ENCODE assay signal across 8 cellular contexts in the genomic region with DNA sequence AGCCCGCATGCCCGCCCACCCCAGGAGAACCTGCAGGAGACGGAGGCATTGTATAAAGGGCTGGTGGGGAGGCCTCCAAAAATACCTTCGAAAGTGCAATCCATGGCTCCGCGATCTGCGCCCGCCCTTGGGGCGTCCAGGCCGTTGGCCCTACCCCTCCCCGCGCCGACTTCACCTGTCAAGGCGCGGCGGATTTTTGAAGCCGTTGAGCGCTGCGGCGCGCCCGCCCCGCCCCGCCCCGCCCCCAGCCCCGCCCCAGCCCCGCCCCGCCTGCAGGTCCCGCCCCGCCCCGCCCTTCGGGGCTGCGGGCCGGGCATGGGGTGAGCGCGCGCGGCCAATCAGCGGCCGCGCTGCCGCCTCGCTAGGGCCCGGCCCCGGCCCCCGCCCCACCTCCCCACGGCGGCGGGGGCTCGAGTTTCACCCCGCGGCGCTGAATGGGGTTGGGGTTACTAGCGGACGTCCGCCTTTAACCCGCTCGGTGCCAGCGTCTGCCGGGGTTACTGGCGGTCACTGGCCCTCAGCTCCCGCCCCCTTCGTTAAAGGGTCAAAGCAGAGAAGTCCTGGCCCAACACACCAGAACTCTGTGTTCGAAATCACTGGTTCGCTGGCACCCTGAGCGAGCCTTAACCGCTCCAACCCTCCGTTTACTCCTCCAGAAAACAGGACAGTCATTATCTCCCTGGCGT. TPM values are rescaled to one million over a fixed set of nuclear protein-coding genes. Genes with fewer than 3 reads are reported as not detected.
DNase-seq lines count a peak whose midpoint lies in the region; ATAC-seq and TF ChIP-seq lines count a peak whose summit lies in the region.

No MANE protein-coding gene starts in this region.

- peak overlapping the region; percentile 71 for H3K9ac ChIP-seq in DND-41 (ENCODE audit: low read depth, low read length)

- H3K36me3 ChIP-seq in DND-41 (ENCODE audit: insufficient read depth, low read length): peaks cover 26% of the 10 kb centered on the region

- peak overlapping the region; percentile 77 for H3K4me3 Mint-ChIP-seq in activated T-helper 2 cell treated with anti-CD3 and anti-CD28 coated beads, Interferon-gamma antibody, Interleukin-2, Interleukin-4, amounts not matched to agents 10 μg/mL and 5 μg/mL and 100 μg/mL, durations not matched to agents 14 hours and 24 hours and 36 hours (ENCODE audit: low read depth)
- peak overlapping the region; percentile 70 for H3K4me3 Mint-ChIP-seq in nephron progenitor cell

- H3K4me3 ChIP-seq in DND-41 (ENCODE audit: low read depth in 1 of 2, low read length in 2 of 2) (peak overlapping the region; percentile 29 to 72), fibroblast of pulmonary artery (replicated peaks; ENCODE audit: low read depth, low read length) (peak overlapping the region; percentile 53)

- intact Hi-C loops in activated T-helper 2 cell treated with anti-CD3 and anti-CD28 coated beads, Interferon-gamma antibody, Interleukin-2, Interleukin-4, amounts not matched to agents 10 μg/mL and 5 μg/mL and 100 μg/mL, durations not matched to agents 14 hours and 24 hours and 36 hours (cut with micrococcal nuclease): loop anchor here (1.0 to 10.0 kb wide), 4 partner anchors 13 to 361 kb away; partner anchors contain the start of genes ALKBH5, ATPAF2, GID4 and SREBF1

- no peak for TF ChIP-seq CTCF in DND-41 (IDR thresholded peaks at IDR 0.05; ENCODE audit: borderline replicate concordance, extremely low read depth, low read length, poor library complexity, severe bottlenecking)
- TF ChIP-seq CTCF in fibroblast of pulmonary artery (IDR thresholded peaks at IDR 0.05; ENCODE audit: low read length, missing control alignments): no peak
- TF ChIP-seq CTCF in nephron progenitor cell (IDR thresholded peaks at IDR 0.05): no peak

- H3K27ac Mint-ChIP-seq in activated T-helper 2 cell treated with anti-CD3 and anti-CD28 coated beads, Interferon-gamma antibody, Interleukin-2, Interleukin-4, amounts not matched to agents 10 μg/mL and 5 μg/mL and 100 μg/mL, durations not matched to agents 14 hours and 24 hours and 36 hours: peak overlapping the region; percentile 94
- H3K27ac Mint-ChIP-seq in nephron progenitor cell: peak overlapping the region; percentile 91

- H4K20me1 ChIP-seq in DND-41 (ENCODE audit: insufficient read depth, low read length): peaks cover 23% of the 10 kb centered on the region

- ATAC-seq in DND-41 (ENCODE audit: insufficient read depth, low read depth): peak; percentile 93
- peak; percentile 68 for ATAC-seq in GM21528 (IDR thresholded peaks at IDR 0.05; ENCODE audit: low FRiP score, unreplicated experiment)

- H3K4me1 Mint-ChIP-seq in activated T-helper 2 cell treated with anti-CD3 and anti-CD28 coated beads, Interferon-gamma antibody, Interleukin-2, Interleukin-4, amounts not matched to agents 10 μg/mL and 5 μg/mL and 100 μg/mL, durations not matched to agents 14 hours and 24 hours and 36 hours (ENCODE audit: low read depth): peaks cover 81% of the 10 kb centered on the region
- H3K4me1 Mint-ChIP-seq in nephron progenitor cell: peaks cover 83% of the 10 kb centered on the region

- H3K4me1 ChIP-seq in DND-41 (ENCODE audit: insufficient read depth, low read length): peaks cover 61% of the 10 kb centered on the region

- peak; percentile 61; the same call in 1 of the 2 replicates for TF ChIP-seq EP300 in Ishikawa (IDR thresholded peaks at IDR 0.05; ENCODE audit: borderline replicate concordance)

- H3K9me3 ChIP-seq in DND-41 (ENCODE audit: insufficient read depth, low read length, severe bottlenecking): no peaks in the 10 kb centered on the region

- H3K27me3 ChIP-seq in DND-41 (ENCODE audit: insufficient read depth, low read length, poor library complexity): no peaks in the 10 kb centered on the region

- peaks cover 28% of the 10 kb centered on the region for H3K79me2 ChIP-seq in DND-41 (ENCODE audit: insufficient read depth, low read length)

- DNase-seq in DND-41 (peak; percentile 87), RPMI7951 (ENCODE audit: low read depth) (peak; percentile 87), fibroblast of pulmonary artery (ENCODE audit: low read depth) (peak; percentile 73), nephron progenitor cell (peak; percentile 88), stromal cell of bone marrow (ENCODE audit: low read depth) (peak; percentile 68)
- DNase-seq in activated T-helper 2 cell treated with anti-CD3 and anti-CD28 coated beads, Interferon-gamma antibody, Interleukin-2, Interleukin-4, amounts not matched to agents 10 μg/mL and 5 μg/mL and 100 μg/mL, durations not matched to agents 14 hours and 24 hours and 36 hours (ENCODE audit: low spot score): peak; percentile 82

- TF ChIP-seq RAD21 in Ishikawa (IDR thresholded peaks at IDR 0.05; ENCODE audit: low read depth): no peak

- peak overlapping the region; percentile 68 for H2AFZ ChIP-seq in DND-41 (ENCODE audit: low read depth, low read length)

- H3K36me3 Mint-ChIP-seq in activated T-helper 2 cell treated with anti-CD3 and anti-CD28 coated beads, Interferon-gamma antibody, Interleukin-2, Interleukin-4, amounts not matched to agents 10 μg/mL and 5 μg/mL and 100 μg/mL, durations not matched to agents 14 hours and 24 hours and 36 hours (ENCODE audit: low read depth): peaks cover 52% of the 10 kb centered on the region
- H3K36me3 Mint-ChIP-seq in nephron progenitor cell (ENCODE audit: low read depth): peaks cover 10% of the 10 kb centered on the region

- peak overlapping the region; percentile 95 for H3K4me2 ChIP-seq in DND-41 (ENCODE audit: insufficient read depth, low read length)

- no peaks in the 10 kb centered on the region for H3K27me3 Mint-ChIP-seq in activated T-helper 2 cell treated with anti-CD3 and anti-CD28 coated beads, Interferon-gamma antibody, Interleukin-2, Interleukin-4, amounts not matched to agents 10 μg/mL and 5 μg/mL and 100 μg/mL, durations not matched to agents 14 hours and 24 hours and 36 hours (ENCODE audit: low read depth)
- no peaks in the 10 kb centered on the region for H3K27me3 Mint-ChIP-seq in nephron progenitor cell (ENCODE audit: low read depth, poor library complexity)

- peak overlapping the region; percentile 90 for H3K27ac ChIP-seq in DND-41 (ENCODE audit: low read length)

- H3K9me3 Mint-ChIP-seq in activated T-helper 2 cell treated with anti-CD3 and anti-CD28 coated beads, Interferon-gamma antibody, Interleukin-2, Interleukin-4, amounts not matched to agents 10 μg/mL and 5 μg/mL and 100 μg/mL, durations not matched to agents 14 hours and 24 hours and 36 hours: no peaks in the 10 kb centered on the region
- no peaks in the 10 kb centered on the region for H3K9me3 Mint-ChIP-seq in nephron progenitor cell

TF ChIP-seq in Ishikawa, 13 proteins besides CTCF, POLR2A, EP300 and RAD21:
- TF ChIP-seq EGR1 (IDR thresholded peaks at IDR 0.05) (no peak), CEBPB (IDR thresholded peaks at IDR 0.05) (no peak), YY1 (IDR thresholded peaks at IDR 0.05; ENCODE audit: low read depth) (no peak), TEAD4 (IDR thresholded peaks at IDR 0.05) (no peak), FOXM1 (IDR thresholded peaks at IDR 0.05; ENCODE audit: borderline replicate concordance, low read depth) (no peak), CREB1 (IDR thresholded peaks at IDR 0.05; ENCODE audit: low read depth) (no peak), TAF1 (IDR thresholded peaks at IDR 0.05; ENCODE audit: low read depth) (0 out of 2 replicates have a peak, but pooled peaks have one; percentile 18), NFIC (IDR thresholded peaks at IDR 0.05) (no peak), MAX (IDR thresholded peaks at IDR 0.05) (peak; percentile 68), TCF12 (IDR thresholded peaks at IDR 0.05; ENCODE audit: low read depth) (no peak), ZBTB7A (IDR thresholded peaks at IDR 0.05; ENCODE audit: low read depth) (peak; percentile 49; the same call in 1 of the 2 replicates)
- TF ChIP-seq, protein P1, sequence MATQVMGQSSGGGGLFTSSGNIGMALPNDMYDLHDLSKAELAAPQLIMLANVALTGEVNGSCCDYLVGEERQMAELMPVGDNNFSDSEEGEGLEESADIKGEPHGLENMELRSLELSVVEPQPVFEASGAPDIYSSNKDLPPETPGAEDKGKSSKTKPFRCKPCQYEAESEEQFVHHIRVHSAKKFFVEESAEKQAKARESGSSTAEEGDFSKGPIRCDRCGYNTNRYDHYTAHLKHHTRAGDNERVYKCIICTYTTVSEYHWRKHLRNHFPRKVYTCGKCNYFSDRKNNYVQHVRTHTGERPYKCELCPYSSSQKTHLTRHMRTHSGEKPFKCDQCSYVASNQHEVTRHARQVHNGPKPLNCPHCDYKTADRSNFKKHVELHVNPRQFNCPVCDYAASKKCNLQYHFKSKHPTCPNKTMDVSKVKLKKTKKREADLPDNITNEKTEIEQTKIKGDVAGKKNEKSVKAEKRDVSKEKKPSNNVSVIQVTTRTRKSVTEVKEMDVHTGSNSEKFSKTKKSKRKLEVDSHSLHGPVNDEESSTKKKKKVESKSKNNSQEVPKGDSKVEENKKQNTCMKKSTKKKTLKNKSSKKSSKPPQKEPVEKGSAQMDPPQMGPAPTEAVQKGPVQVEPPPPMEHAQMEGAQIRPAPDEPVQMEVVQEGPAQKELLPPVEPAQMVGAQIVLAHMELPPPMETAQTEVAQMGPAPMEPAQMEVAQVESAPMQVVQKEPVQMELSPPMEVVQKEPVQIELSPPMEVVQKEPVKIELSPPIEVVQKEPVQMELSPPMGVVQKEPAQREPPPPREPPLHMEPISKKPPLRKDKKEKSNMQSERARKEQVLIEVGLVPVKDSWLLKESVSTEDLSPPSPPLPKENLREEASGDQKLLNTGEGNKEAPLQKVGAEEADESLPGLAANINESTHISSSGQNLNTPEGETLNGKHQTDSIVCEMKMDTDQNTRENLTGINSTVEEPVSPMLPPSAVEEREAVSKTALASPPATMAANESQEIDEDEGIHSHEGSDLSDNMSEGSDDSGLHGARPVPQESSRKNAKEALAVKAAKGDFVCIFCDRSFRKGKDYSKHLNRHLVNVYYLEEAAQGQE (IDR thresholded peaks at IDR 0.05; ENCODE audit: low read depth): no peak
- TF ChIP-seq, protein P2, sequence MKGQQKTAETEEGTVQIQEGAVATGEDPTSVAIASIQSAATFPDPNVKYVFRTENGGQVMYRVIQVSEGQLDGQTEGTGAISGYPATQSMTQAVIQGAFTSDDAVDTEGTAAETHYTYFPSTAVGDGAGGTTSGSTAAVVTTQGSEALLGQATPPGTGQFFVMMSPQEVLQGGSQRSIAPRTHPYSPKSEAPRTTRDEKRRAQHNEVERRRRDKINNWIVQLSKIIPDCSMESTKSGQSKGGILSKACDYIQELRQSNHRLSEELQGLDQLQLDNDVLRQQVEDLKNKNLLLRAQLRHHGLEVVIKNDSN (IDR thresholded peaks at IDR 0.05): no peak

RNA-seq across cellular contexts. Expression of gene SREBF1, which starts 13.2 kb away (rescaled TPM):
- total RNA-seq in RPMI7951 (2014; rRNA removed; shearing (Covaris generic)): 24.3 and 25.7 TPM in 2 replicates
- 166 and 175 TPM in 2 replicates for total RNA-seq in activated T-helper 2 cell treated with anti-CD3 and anti-CD28 coated beads, Interferon-gamma antibody, Interleukin-2, Interleukin-4, amounts not matched to agents 10 μg/mL and 5 μg/mL and 100 μg/mL, durations not matched to agents 14 hours and 24 hours and 36 hours

Comparison
In these comparisons a context has a peak if more than half of its experiments do, and no peak if none do; other contexts are left out.
1. Peak in every context shown above with its lines: DNase-seq, ATAC-seq, H3K4me3 ChIP-seq and H3K27ac ChIP-seq.